ENCODE assay signal across 28 cellular contexts in genomic region chr1:18989956-18990355, GRCh38.
"Had no signal": no experiment of that assay in that cellular context is flagged by ENCODE, and none has a peak within 500 bp of the region (broad histone marks: within the 10 kb centered on the region; RNA-seq: fewer than 3 reads in every experiment).

No MANE protein-coding gene starts in this region.

- H3K9me3 Mint-ChIP-seq: mesothelial cell of epicardium; natural killer cell treated with Interleukin-12 subunit alpha and Interleukin-12 subunit beta and Interleukin-15 and Interleukin-18, amount 100 ng/mL, for 72 hours had no signal

- H3K4me1 Mint-ChIP-seq: mesothelial cell of epicardium, naive B cell had no signal

- H3K27me3 ChIP-seq: colonic mucosa, thyroid gland, vagina had no signal

- ATAC-seq: heart right ventricle, left cardiac atrium, left lung, mucosa of descending colon, right cardiac atrium had no signal

- H3K36me3 Mint-ChIP-seq: mesothelial cell of epicardium; naive B cell; natural killer cell treated with Interleukin-12 subunit alpha and Interleukin-12 subunit beta and Interleukin-15 and Interleukin-18, amount 100 ng/mL, for 72 hours had no signal

- H3K36me3 ChIP-seq: colonic mucosa, esophagus squamous epithelium, heart right ventricle, left lung, prostate gland, stomach, thyroid gland, vagina had no signal

- FAIRE-seq: endothelial cell of umbilical vein, small intestine had no signal

- H3K27ac Mint-ChIP-seq: mesothelial cell of epicardium; naive B cell; natural killer cell treated with Interleukin-12 subunit alpha and Interleukin-12 subunit beta and Interleukin-15 and Interleukin-18, amount 100 ng/mL, for 72 hours had no signal

- H3K4me3 ChIP-seq: colonic mucosa, esophagus squamous epithelium, heart right ventricle, left lung, mucosa of descending colon, prostate gland, stomach, thyroid gland, vagina had no signal

- H3K4me1 ChIP-seq: colonic mucosa, esophagus squamous epithelium, heart right ventricle, left lung, prostate gland, stomach, vagina had no signal

- H3K4me3 Mint-ChIP-seq: mesothelial cell of epicardium; naive B cell; natural killer cell treated with Interleukin-12 subunit alpha and Interleukin-12 subunit beta and Interleukin-15 and Interleukin-18, amount 100 ng/mL, for 72 hours; neural crest cell had no signal

- H3K27ac ChIP-seq: colonic mucosa, esophagus squamous epithelium, heart right ventricle, left lung, prostate gland, stomach, thyroid gland, vagina had no signal

- H3K9me3 ChIP-seq: colonic mucosa, esophagus squamous epithelium, heart right ventricle, left lung, mucosa of descending colon, prostate gland, stomach, thyroid gland, vagina had no signal

- DNase-seq: colonic mucosa; dermis blood vessel endothelial cell; effector memory CD4-positive, alpha-beta T cell; esophagus squamous epithelium; foreskin melanocyte; glutamatergic neuron; heart right ventricle; hippocampal formation; left cardiac atrium; left lung; mesenchymal stem cell; mucosa of descending colon; naive B cell; right cardiac atrium; small intestine; stimulated activated CD4-positive, alpha-beta T cell treated with anti-CD3 and anti-CD28 coated beads, Interleukin-15, amount 100 ng/mL, for 24 hours; stimulated activated CD4-positive, alpha-beta T cell treated with anti-CD3 and anti-CD28 coated beads, Interleukin-2, amount 100 ng/mL, for 48 hours; stimulated activated CD8-positive, alpha-beta memory T cell treated with anti-CD3 and anti-CD28 coated beads, Interleukin-4, amount 100 ng/mL, for 48 hours; stimulated activated naive CD4-positive, alpha-beta T cell treated with Interleukin-2 at 50 U/mL for 16 hours; stomach; thyroid gland; trophoblast cell had no signal
